ENCODE assay signal across 1 cellular context in genomic region chr19:37251308-37252229, GRCh38.
TF ChIP-seq lines count a peak whose summit lies in the region.

No MANE protein-coding gene starts in this region.

TF ChIP-seq in K562, 482 proteins besides CTCF, POLR2A, EP300 and RAD21 (continued from another document and continues in another):
- TF ChIP-seq, protein P1, sequence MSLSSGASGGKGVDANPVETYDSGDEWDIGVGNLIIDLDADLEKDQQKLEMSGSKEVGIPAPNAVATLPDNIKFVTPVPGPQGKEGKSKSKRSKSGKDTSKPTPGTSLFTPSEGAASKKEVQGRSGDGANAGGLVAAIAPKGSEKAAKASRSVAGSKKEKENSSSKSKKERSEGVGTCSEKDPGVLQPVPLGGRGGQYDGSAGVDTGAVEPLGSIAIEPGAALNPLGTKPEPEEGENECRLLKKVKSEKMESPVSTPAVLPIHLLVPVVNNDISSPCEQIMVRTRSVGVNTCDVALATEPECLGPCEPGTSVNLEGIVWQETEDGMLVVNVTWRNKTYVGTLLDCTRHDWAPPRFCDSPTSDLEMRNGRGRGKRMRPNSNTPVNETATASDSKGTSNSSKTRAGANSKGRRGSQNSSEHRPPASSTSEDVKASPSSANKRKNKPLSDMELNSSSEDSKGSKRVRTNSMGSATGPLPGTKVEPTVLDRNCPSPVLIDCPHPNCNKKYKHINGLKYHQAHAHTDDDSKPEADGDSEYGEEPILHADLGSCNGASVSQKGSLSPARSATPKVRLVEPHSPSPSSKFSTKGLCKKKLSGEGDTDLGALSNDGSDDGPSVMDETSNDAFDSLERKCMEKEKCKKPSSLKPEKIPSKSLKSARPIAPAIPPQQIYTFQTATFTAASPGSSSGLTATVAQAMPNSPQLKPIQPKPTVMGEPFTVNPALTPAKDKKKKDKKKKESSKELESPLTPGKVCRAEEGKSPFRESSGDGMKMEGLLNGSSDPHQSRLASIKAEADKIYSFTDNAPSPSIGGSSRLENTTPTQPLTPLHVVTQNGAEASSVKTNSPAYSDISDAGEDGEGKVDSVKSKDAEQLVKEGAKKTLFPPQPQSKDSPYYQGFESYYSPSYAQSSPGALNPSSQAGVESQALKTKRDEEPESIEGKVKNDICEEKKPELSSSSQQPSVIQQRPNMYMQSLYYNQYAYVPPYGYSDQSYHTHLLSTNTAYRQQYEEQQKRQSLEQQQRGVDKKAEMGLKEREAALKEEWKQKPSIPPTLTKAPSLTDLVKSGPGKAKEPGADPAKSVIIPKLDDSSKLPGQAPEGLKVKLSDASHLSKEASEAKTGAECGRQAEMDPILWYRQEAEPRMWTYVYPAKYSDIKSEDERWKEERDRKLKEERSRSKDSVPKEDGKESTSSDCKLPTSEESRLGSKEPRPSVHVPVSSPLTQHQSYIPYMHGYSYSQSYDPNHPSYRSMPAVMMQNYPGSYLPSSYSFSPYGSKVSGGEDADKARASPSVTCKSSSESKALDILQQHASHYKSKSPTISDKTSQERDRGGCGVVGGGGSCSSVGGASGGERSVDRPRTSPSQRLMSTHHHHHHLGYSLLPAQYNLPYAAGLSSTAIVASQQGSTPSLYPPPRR (CRISPR knock-in tag; IDR thresholded peaks at IDR 0.05; ENCODE audit: borderline replicate concordance) = no peak
- TF ChIP-seq BACH1 (tag; IDR thresholded peaks at IDR 0.05) (no peak), SMAD1 (IDR thresholded peaks at IDR 0.05; ENCODE audit: low read depth, low read length, partially characterized antibody) (no peak), ARID1B (IDR thresholded peaks at IDR 0.05) (no peak), SMAD2 (IDR thresholded peaks at IDR 0.05; ENCODE audit: low read depth, low read length) (no peak), TRIM28 (IDR thresholded peaks at IDR 0.05) (no peak), NR1H2 (CRISPR knock-in tag; IDR thresholded peaks at IDR 0.05) (no peak), ZKSCAN3 (CRISPR knock-in tag; IDR thresholded peaks at IDR 0.05) (no peak), AFF1 (IDR thresholded peaks at IDR 0.05; ENCODE audit: low read depth in 1 of 2, partially characterized antibody in 2 of 2) (no peak), HNRNPUL1 (IDR thresholded peaks at IDR 0.05; ENCODE audit: low read length) (no peak), BMI1 (IDR thresholded peaks at IDR 0.05; ENCODE audit: low read length) (no peak), MYC (IDR thresholded peaks at IDR 0.05; ENCODE audit: low read depth, low read length) (no peak), MYC (CRISPR knock-in tag; IDR thresholded peaks at IDR 0.05; ENCODE audit: borderline replicate concordance, low read depth) (no peak), TEAD1 (CRISPR knock-in tag; IDR thresholded peaks at IDR 0.05) (no peak), ETV1 (tag; conservative IDR thresholded peaks at IDR 0.05; ENCODE audit: low read depth) (no peak), MAX (CRISPR knock-in tag; IDR thresholded peaks at IDR 0.05) (no peak), ZEB2 (IDR thresholded peaks at IDR 0.05) (no peak), ZBTB26 (CRISPR knock-in tag; IDR thresholded peaks at IDR 0.05) (no peak), THRA (IDR thresholded peaks at IDR 0.05) (no peak), CEBPB (tag; IDR thresholded peaks at IDR 0.05) (no peak), TCF7L2 (IDR thresholded peaks at IDR 0.05; ENCODE audit: low read depth, low read length) (no peak), ZBTB40 (IDR thresholded peaks at IDR 0.05) (peak; percentile 75), ZBTB40 (CRISPR knock-in tag; IDR thresholded peaks at IDR 0.05) (no peak), TBL1XR1 (IDR thresholded peaks at IDR 0.05; ENCODE audit: low read length in 2 of 2) (no peak), PKNOX1 (IDR thresholded peaks at IDR 0.05) (peak; percentile 88), KHSRP (IDR thresholded peaks at IDR 0.05) (no peak), ZNF766 (CRISPR knock-in tag; conservative IDR thresholded peaks at IDR 0.05) (no peak), ZNF436 (CRISPR knock-in tag; IDR thresholded peaks at IDR 0.05) (no peak), GABPA (tag; conservative IDR thresholded peaks at IDR 0.05; ENCODE audit: low read depth) (peak; percentile 24; the same call in 1 of the 2 replicates), HDGF (IDR thresholded peaks at IDR 0.05) (no peak), BHLHE40 (IDR thresholded peaks at IDR 0.05; ENCODE audit: low read length) (no peak), HNRNPL (IDR thresholded peaks at IDR 0.05; ENCODE audit: low read depth, low read length) (no peak)
- TF ChIP-seq, protein P2, sequence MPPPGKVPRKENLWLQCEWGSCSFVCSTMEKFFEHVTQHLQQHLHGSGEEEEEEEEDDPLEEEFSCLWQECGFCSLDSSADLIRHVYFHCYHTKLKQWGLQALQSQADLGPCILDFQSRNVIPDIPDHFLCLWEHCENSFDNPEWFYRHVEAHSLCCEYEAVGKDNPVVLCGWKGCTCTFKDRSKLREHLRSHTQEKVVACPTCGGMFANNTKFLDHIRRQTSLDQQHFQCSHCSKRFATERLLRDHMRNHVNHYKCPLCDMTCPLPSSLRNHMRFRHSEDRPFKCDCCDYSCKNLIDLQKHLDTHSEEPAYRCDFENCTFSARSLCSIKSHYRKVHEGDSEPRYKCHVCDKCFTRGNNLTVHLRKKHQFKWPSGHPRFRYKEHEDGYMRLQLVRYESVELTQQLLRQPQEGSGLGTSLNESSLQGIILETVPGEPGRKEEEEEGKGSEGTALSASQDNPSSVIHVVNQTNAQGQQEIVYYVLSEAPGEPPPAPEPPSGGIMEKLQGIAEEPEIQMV (tag; conservative IDR thresholded peaks at IDR 0.05; ENCODE audit: low read depth) = peak; percentile 78
- TF ChIP-seq, protein P3, sequence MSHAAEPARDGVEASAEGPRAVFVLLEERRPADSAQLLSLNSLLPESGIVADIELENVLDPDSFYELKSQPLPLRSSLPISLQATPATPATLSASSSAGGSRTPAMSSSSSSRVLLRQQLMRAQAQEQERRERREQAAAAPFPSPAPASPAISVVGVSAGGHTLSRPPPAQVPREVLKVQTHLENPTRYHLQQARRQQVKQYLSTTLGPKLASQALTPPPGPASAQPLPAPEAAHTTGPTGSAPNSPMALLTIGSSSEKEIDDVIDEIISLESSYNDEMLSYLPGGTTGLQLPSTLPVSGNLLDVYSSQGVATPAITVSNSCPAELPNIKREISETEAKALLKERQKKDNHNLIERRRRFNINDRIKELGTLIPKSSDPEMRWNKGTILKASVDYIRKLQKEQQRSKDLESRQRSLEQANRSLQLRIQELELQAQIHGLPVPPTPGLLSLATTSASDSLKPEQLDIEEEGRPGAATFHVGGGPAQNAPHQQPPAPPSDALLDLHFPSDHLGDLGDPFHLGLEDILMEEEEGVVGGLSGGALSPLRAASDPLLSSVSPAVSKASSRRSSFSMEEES (CRISPR knock-in tag; IDR thresholded peaks at IDR 0.05) = no peak
